19 cellular contexts compared by ENCODE assay signal in genomic region chr1:88221396-88221795, GRCh38.
DNase-seq lines count a peak whose midpoint lies in the region; ATAC-seq, FAIRE-seq and TF ChIP-seq lines count a peak whose summit lies in the region.
"Had no signal": no experiment of that assay in that cellular context is flagged by ENCODE, and none has a peak within 500 bp of the region (broad histone marks: within the 10 kb centered on the region; RNA-seq: fewer than 3 reads in every experiment).

No MANE protein-coding gene starts in this region.

- no peaks in the 10 kb centered on the region for H3K79me2 ChIP-seq in GM23248 (ENCODE audit: insufficient read depth)
- no peaks in the 10 kb centered on the region for H3K79me2 ChIP-seq in astrocyte (ENCODE audit: insufficient read depth, low read length)
- no peaks in the 10 kb centered on the region for H3K79me2 ChIP-seq in neural progenitor cell (ENCODE audit: low read depth)

- H3F3A ChIP-seq in GM23248 (ENCODE audit: insufficient read depth) = peaks cover 10% of the 10 kb centered on the region
- no peaks in the 10 kb centered on the region for H3F3A ChIP-seq in neural progenitor cell (ENCODE audit: low read depth)

- H3K4me1 Mint-ChIP-seq in astrocyte (ENCODE audit: low read depth, unreplicated experiment) (peaks cover 25% of the 10 kb centered on the region), neural progenitor cell (no peaks in the 10 kb centered on the region)
- H3K4me1 Mint-ChIP-seq in activated T-cell treated with anti-CD3 and anti-CD28 coated beads, Interleukin-2, amount 50 U/mL, for 4 hours (ENCODE audit: low read depth) = no peaks in the 10 kb centered on the region

- H3K9me3 Mint-ChIP-seq in astrocyte (ENCODE audit: unreplicated experiment) = no peaks in the 10 kb centered on the region
- H3K9me3 Mint-ChIP-seq in neural progenitor cell = no peaks in the 10 kb centered on the region
- no peaks in the 10 kb centered on the region for H3K9me3 Mint-ChIP-seq in activated T-cell treated with anti-CD3 and anti-CD28 coated beads, Interleukin-2, amount 50 U/mL, for 4 hours
- H3K9me3 Mint-ChIP-seq: CD4-positive, alpha-beta T cell; H9 had no signal

- H3K27ac ChIP-seq in GM23248 = no peak overlapping the region
- no peak overlapping the region for H3K27ac ChIP-seq in astrocyte (ENCODE audit: low read depth, low read length)
- H3K27ac ChIP-seq in neural progenitor cell = no peak overlapping the region
- H3K27ac ChIP-seq: C4-2B had no signal

- 27 to 32% methylated on average over 2 of the region's 2 CpGs for WGBS in GM23248 (ENCODE audit: low coverage in 1 of 2, low lambda C conversion rate in 2 of 2, missing lambda C conversion rate in 2 of 2), 2 experiments

- in situ Hi-C loops in GM23248 (cut with MboI) = no loop called here

- H3K36me3 Mint-ChIP-seq in astrocyte (ENCODE audit: low read depth, unreplicated experiment) (no peaks in the 10 kb centered on the region), neural progenitor cell (no peaks in the 10 kb centered on the region)
- H3K36me3 Mint-ChIP-seq in activated T-cell treated with anti-CD3 and anti-CD28 coated beads, Interleukin-2, amount 50 U/mL, for 4 hours (ENCODE audit: insufficient read depth) = no peaks in the 10 kb centered on the region

- H3K4me1 ChIP-seq in GM23248 (ENCODE audit: insufficient read depth) (peaks cover 11% of the 10 kb centered on the region), astrocyte (ENCODE audit: insufficient read depth, low read length) (peaks cover 4% of the 10 kb centered on the region), neural progenitor cell (peaks cover 10% of the 10 kb centered on the region)
- H3K4me1 ChIP-seq: Caco-2 had no signal

- H3K9me3 ChIP-seq in GM23248 (ENCODE audit: low read depth) = no peaks in the 10 kb centered on the region
- no peaks in the 10 kb centered on the region for H3K9me3 ChIP-seq in astrocyte (ENCODE audit: insufficient read depth, low read depth, low read length)
- H3K9me3 ChIP-seq in neural progenitor cell (ENCODE audit: low read depth) = no peaks in the 10 kb centered on the region
- H3K9me3 ChIP-seq: Caco-2 had no signal

- no peak for FAIRE-seq in astrocyte (lab: Jason Lieb, UNC)
- FAIRE-seq: D721Med, GM12878, H1, K562 had no signal

- H3K4me3 ChIP-seq in AG10803 (ENCODE audit: low read length) (no peak overlapping the region), GM23248 (no peak overlapping the region; the same call in 1 of the 2 replicates), astrocyte (ENCODE audit: insufficient read depth, low read depth, low read length) (no peak overlapping the region), neural progenitor cell (no peak overlapping the region)
- H3K4me3 ChIP-seq: GM12878, K562 had no signal

- H3K9ac ChIP-seq in GM23248 (no peak overlapping the region), astrocyte (ENCODE audit: low read length) (no peak overlapping the region), neural progenitor cell (no peak overlapping the region)

- TF ChIP-seq CTCF in AG10803 (conservative IDR thresholded peaks at IDR 0.05; ENCODE audit: low read length) (no peak), astrocyte (IDR thresholded peaks at IDR 0.05; ENCODE audit: insufficient read depth, low read depth, low read length) (no peak), neural progenitor cell (IDR thresholded peaks at IDR 0.05) (no peak)

- H4K20me1 ChIP-seq in GM23248 (ENCODE audit: insufficient read depth) (no peaks in the 10 kb centered on the region), astrocyte (ENCODE audit: insufficient read depth, low read length) (no peaks in the 10 kb centered on the region), neural progenitor cell (ENCODE audit: low read depth) (no peaks in the 10 kb centered on the region)

- ATAC-seq in activated T-cell treated with anti-CD3 and anti-CD28 coated beads, Interleukin-2, amount 50 U/mL, for 4 hours = no peak
- no peak for ATAC-seq in HG03469 (IDR thresholded peaks at IDR 0.05; ENCODE audit: unreplicated experiment)
- ATAC-seq: GM12878, K562 had no signal

- H3K4me2 ChIP-seq in GM23248 (ENCODE audit: unreplicated experiment) (peak overlapping the region; percentile 55), astrocyte (ENCODE audit: low read length) (no peak overlapping the region), neural progenitor cell (no peak overlapping the region)

- H3K27me3 Mint-ChIP-seq in astrocyte (ENCODE audit: low read depth, unreplicated experiment) (no peaks in the 10 kb centered on the region), neural progenitor cell (ENCODE audit: insufficient read depth, low read depth) (peaks cover 2% of the 10 kb centered on the region)
- H3K27me3 Mint-ChIP-seq in activated T-cell treated with anti-CD3 and anti-CD28 coated beads, Interleukin-2, amount 50 U/mL, for 4 hours (ENCODE audit: low read depth) = no peaks in the 10 kb centered on the region

- H3K27ac Mint-ChIP-seq in astrocyte (ENCODE audit: unreplicated experiment) (no peak overlapping the region), neural progenitor cell (no peak overlapping the region)
- H3K27ac Mint-ChIP-seq: CD4-positive, alpha-beta T cell; H9 had no signal

- DNase-seq in AG10803 (ENCODE audit: low read depth) (peak; percentile 50), GM23248 (peak; percentile 30), astrocyte (ENCODE audit: low read depth) (peak; percentile 82), neural progenitor cell (ENCODE audit: low spot score) (no peak), NCI-H2196 (lab: John Stamatoyannopoulos, UW; ENCODE audit: unreplicated experiment) (no peak), DMS53 (lab: John Stamatoyannopoulos, UW) (no peak)
- DNase-seq in activated T-cell treated with anti-CD3 and anti-CD28 coated beads, Interleukin-2, amount 50 U/mL, for 4 hours = no peak
- DNase-seq: AML-193; Caco-2; CD4-positive, alpha-beta T cell; DMS79; GF-D8; H9 had no signal

- no peak overlapping the region for H2AFZ ChIP-seq in GM23248
- H2AFZ ChIP-seq in astrocyte (ENCODE audit: low read depth, low read length) = no peak overlapping the region
- peak overlapping the region; percentile 45 for H2AFZ ChIP-seq in neural progenitor cell (replicated peaks)

- no peaks in the 10 kb centered on the region for H3K9me2 ChIP-seq in GM23248 (ENCODE audit: insufficient read depth)

- no peak overlapping the region for H3K4me3 Mint-ChIP-seq in astrocyte (ENCODE audit: unreplicated experiment)
- no peak overlapping the region for H3K4me3 Mint-ChIP-seq in neural progenitor cell
- H3K4me3 Mint-ChIP-seq in activated T-cell treated with anti-CD3 and anti-CD28 coated beads, Interleukin-2, amount 50 U/mL, for 4 hours = no peak overlapping the region
- H3K4me3 Mint-ChIP-seq: CD4-positive, alpha-beta T cell; H9 had no signal

- H3K27me3 ChIP-seq in GM23248 (replicated peaks; ENCODE audit: insufficient read depth) = no peaks in the 10 kb centered on the region
- H3K27me3 ChIP-seq in astrocyte (ENCODE audit: insufficient read depth, low read length) = no peaks in the 10 kb centered on the region
- H3K27me3 ChIP-seq in neural progenitor cell = no peaks in the 10 kb centered on the region

- H3K36me3 ChIP-seq in GM23248 (ENCODE audit: low read depth) = no peaks in the 10 kb centered on the region
- no peaks in the 10 kb centered on the region for H3K36me3 ChIP-seq in astrocyte (ENCODE audit: insufficient read depth, low read length)
- H3K36me3 ChIP-seq in neural progenitor cell = no peaks in the 10 kb centered on the region

Comparison
In these comparisons a context has a peak if more than half of its experiments do, and no peak if none do; other contexts are left out.
1. DNase-seq: peak in AG10803 (single experiment), GM23248 (single experiment) and astrocyte (single experiment); none in neural progenitor cell (single experiment), activated T-cell treated with anti-CD3 and anti-CD28 coated beads, Interleukin-2, amount 50 U/mL, for 4 hours (single experiment), NCI-H2196 (single experiment) and DMS53 (single experiment).